Comparison of ENCODE assay signal across 18 cellular contexts in the genomic region with DNA sequence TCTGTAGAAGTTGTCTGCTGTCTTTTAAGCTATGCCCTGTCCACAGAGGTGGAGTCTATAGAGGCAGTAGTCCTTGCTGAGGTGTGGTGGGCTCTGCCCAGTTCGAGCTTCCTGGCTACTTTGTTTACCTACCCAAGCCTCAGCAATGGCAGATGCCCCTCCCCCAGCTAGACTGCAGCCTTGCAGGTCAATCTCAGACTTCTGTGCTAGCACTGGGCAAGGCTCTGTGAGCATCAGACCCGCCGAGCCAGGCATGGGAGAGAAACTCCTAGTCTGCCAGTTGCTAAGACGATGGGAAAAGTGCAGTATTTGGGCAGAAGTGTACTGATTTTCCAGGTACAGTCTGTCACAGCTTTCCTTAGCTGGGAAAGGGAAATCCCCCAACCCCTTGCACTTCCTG.
A peak's percentile ranks its signal among the peaks of the same experiment; 100 is the strongest.
DNase-seq lines count a peak whose midpoint lies in the region; ATAC-seq and TF ChIP-seq lines count a peak whose summit lies in the region.
"Had no signal": no experiment of that assay in that cellular context is flagged by ENCODE, and none has a peak within 500 bp of the region (broad histone marks: within the 10 kb centered on the region; RNA-seq: fewer than 3 reads in every experiment).

No MANE protein-coding gene starts in this region.

- intact Hi-C loops in Right ventricle myocardium inferior (cut with DNase I) = no loop called here
- intact Hi-C loops in right cardiac atrium (cut with DNase I) = no loop called here

- no peak overlapping the region for H2BK15ac ChIP-seq in neuronal stem cell (ENCODE audit: low read length)

- H2AFZ ChIP-seq in neuronal stem cell (ENCODE audit: low read length) = no peak overlapping the region
- H2AFZ ChIP-seq: GM23338 had no signal

- no peak for TF ChIP-seq CTCF in VCaP (conservative IDR thresholded peaks at IDR 0.05)

- H3K23ac ChIP-seq in neuronal stem cell (ENCODE audit: low read depth, low read length, poor library complexity) = no peak overlapping the region

- no peak overlapping the region for H4K91ac ChIP-seq in neuronal stem cell (ENCODE audit: low read depth, low read length, poor library complexity)

- peak overlapping the region; percentile 41 for H3K14ac ChIP-seq in neuronal stem cell (ENCODE audit: low read length)

- H3K79me1 ChIP-seq in neuronal stem cell (ENCODE audit: low read depth, low read length) = no peaks in the 10 kb centered on the region

- no peak for ATAC-seq in Right ventricle myocardium inferior
- no peak for ATAC-seq in right cardiac atrium
- no peak for ATAC-seq in HG03378 (IDR thresholded peaks at IDR 0.05; ENCODE audit: unreplicated experiment)
- ATAC-seq: GM12878, GM23338 had no signal

- 51% methylated on average over 4 of the region's 4 CpGs for WGBS in right cardiac atrium
- whole genome bisulfite sequencing in neuronal stem cell (ENCODE audit: extremely low coverage in 2 of 2, insufficient read length in 2 of 2, insufficient replicate concordance in 1 of 2), 2 donors = no CpG with 5 or more reads among the region's 4 CpGs

- H3K27me3 ChIP-seq in right cardiac atrium (ENCODE audit: control insufficient read depth, insufficient read depth) (no peaks in the 10 kb centered on the region), neuronal stem cell (ENCODE audit: control insufficient read depth in 3 of 3, insufficient read depth in 3 of 3, low read depth in 1 of 3, low read length in 3 of 3) (no peaks in the 10 kb centered on the region)
- H3K27me3 ChIP-seq: BLaER1 had no signal

- no peak overlapping the region for H2BK5ac ChIP-seq in neuronal stem cell (ENCODE audit: low read length)

- no peak overlapping the region for H3K18ac ChIP-seq in neuronal stem cell (ENCODE audit: low read length)

- no peak overlapping the region for H2AK5ac ChIP-seq in neuronal stem cell (ENCODE audit: low read depth, low read length)

- H3K36me3 ChIP-seq in neuronal stem cell (replicated peaks in 1 of 2; ENCODE audit: control insufficient read depth in 2 of 2, insufficient read depth in 2 of 2, low read length in 2 of 2) = no peaks in the 10 kb centered on the region
- H3K36me3 ChIP-seq: BLaER1, HAP-1 had no signal

- H3K9ac ChIP-seq in neuronal stem cell (ENCODE audit: low read depth, low read length, poor library complexity) = no peak overlapping the region
- H3K9ac ChIP-seq: BLaER1 had no signal

- DNase-seq in Right ventricle myocardium inferior (ENCODE audit: missing footprints) = peak; percentile 40
- no peak for DNase-seq in right cardiac atrium
- no peak for DNase-seq in neuronal stem cell (ENCODE audit: low spot score)
- DNase-seq in cortex of kidney (lab: John Stamatoyannopoulos, UW) = no peak
- DNase-seq: CD4-positive, alpha-beta T cell; CD8-positive, alpha-beta memory T cell; DMS 273 treated with DMSO at 0.1 percent for 48 hours; DMS79; EL; GDM1; HFFc6 had no signal

- H2BK12ac ChIP-seq in neuronal stem cell (ENCODE audit: low read length) = no peak overlapping the region

- H3K4me2 ChIP-seq in neuronal stem cell (ENCODE audit: insufficient read depth, low read length, poor library complexity, severe bottlenecking) = no peak overlapping the region
- H3K4me2 ChIP-seq: BLaER1, GM23338 had no signal

- H3K9me3 ChIP-seq in right cardiac atrium (ENCODE audit: control insufficient read depth, low read length) = peaks cover 3% of the 10 kb centered on the region
- H3K9me3 ChIP-seq in neuronal stem cell (replicated peaks in 1 of 2; ENCODE audit: control insufficient read depth in 2 of 2, insufficient read depth in 1 of 2, low read depth in 1 of 2, low read length in 2 of 2) = no peaks in the 10 kb centered on the region
- H3K9me3 ChIP-seq: BLaER1 had no signal

- no peaks in the 10 kb centered on the region for H3K4me1 ChIP-seq in right cardiac atrium (ENCODE audit: control insufficient read depth, insufficient read depth, low read length)
- peaks cover 2 to 3% of the 10 kb centered on the region in 2 donors for H3K4me1 ChIP-seq in neuronal stem cell (ENCODE audit: control insufficient read depth in 2 of 2, insufficient read depth in 1 of 2, low read depth in 1 of 2, low read length in 2 of 2)
- H3K4me1 ChIP-seq: BLaER1 had no signal

- no peak overlapping the region for H3K4ac ChIP-seq in neuronal stem cell (ENCODE audit: low read length)

- no peak overlapping the region for H4K8ac ChIP-seq in neuronal stem cell (ENCODE audit: low read depth, low read length)

- H3K4me3 ChIP-seq in right cardiac atrium (ENCODE audit: low read length) (no peak overlapping the region), neuronal stem cell (ENCODE audit: low read length in 2 of 2) (no peak overlapping the region)
- H3K4me3 ChIP-seq: BLaER1, GM12878, GM23338, HAP-1 had no signal

- no peak overlapping the region for H2BK120ac ChIP-seq in neuronal stem cell (ENCODE audit: low read depth, low read length)

- H3K27ac ChIP-seq in right cardiac atrium (ENCODE audit: low read length) = no peak overlapping the region
- peak overlapping the region; percentile 61 for H3K27ac ChIP-seq in VCaP
- no peak overlapping the region for H3K27ac ChIP-seq in neuronal stem cell (replicated peaks; ENCODE audit: low read length)
- H3K27ac ChIP-seq: 22Rv1, BLaER1 had no signal
